ENCODE assay signal across 4 cellular contexts in the genomic region with DNA sequence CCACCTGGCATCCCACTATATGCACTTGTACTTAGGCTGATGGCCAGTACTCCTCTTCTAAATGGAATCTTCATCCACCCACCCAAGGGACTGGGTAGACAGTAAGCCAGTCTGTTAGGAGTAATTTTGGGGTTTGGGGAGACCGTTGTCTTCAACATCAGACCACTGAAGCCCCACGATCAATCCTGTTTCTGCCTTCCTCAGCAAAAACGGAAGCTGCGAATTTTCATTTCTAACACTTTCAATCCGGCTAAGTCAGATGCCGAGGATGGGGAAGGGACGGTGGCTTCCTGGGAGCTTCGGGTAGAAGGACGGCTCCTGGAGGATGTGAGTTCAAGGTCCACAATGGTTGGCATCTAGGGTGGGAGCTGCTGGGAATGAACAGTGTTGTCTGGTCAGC.
TF ChIP-seq lines count a peak whose summit lies in the region.

No MANE protein-coding gene starts in this region.

TF ChIP-seq in SK-N-SH, 30 proteins besides CTCF, POLR2A, EP300 and RAD21 (continues in another document):
- TF ChIP-seq NFIC (IDR thresholded peaks at IDR 0.05; ENCODE audit: borderline replicate concordance) (no peak), FOSL2 (IDR thresholded peaks at IDR 0.05; ENCODE audit: borderline replicate concordance, low read depth) (no peak), GATA2 (CRISPR knock-in tag; IDR thresholded peaks at IDR 0.05) (no peak), RXRA (IDR thresholded peaks at IDR 0.05; ENCODE audit: borderline replicate concordance, low read depth) (no peak), CHD2 (IDR thresholded peaks at IDR 0.05; ENCODE audit: low read length, partially characterized antibody) (no peak), TEAD4 (IDR thresholded peaks at IDR 0.05; ENCODE audit: borderline replicate concordance, insufficient read depth) (no peak), MEF2A (IDR thresholded peaks at IDR 0.05; ENCODE audit: borderline replicate concordance, low read depth) (no peak), TCF12 (IDR thresholded peaks at IDR 0.05) (no peak), RCOR1 (IDR thresholded peaks at IDR 0.05; ENCODE audit: low read length) (no peak), NRF1 (IDR thresholded peaks at IDR 0.05; ENCODE audit: low read depth, low read length) (no peak), TAF1 (IDR thresholded peaks at IDR 0.05; ENCODE audit: borderline replicate concordance, low read depth, low read length) (no peak)
- TF ChIP-seq, protein P1, sequence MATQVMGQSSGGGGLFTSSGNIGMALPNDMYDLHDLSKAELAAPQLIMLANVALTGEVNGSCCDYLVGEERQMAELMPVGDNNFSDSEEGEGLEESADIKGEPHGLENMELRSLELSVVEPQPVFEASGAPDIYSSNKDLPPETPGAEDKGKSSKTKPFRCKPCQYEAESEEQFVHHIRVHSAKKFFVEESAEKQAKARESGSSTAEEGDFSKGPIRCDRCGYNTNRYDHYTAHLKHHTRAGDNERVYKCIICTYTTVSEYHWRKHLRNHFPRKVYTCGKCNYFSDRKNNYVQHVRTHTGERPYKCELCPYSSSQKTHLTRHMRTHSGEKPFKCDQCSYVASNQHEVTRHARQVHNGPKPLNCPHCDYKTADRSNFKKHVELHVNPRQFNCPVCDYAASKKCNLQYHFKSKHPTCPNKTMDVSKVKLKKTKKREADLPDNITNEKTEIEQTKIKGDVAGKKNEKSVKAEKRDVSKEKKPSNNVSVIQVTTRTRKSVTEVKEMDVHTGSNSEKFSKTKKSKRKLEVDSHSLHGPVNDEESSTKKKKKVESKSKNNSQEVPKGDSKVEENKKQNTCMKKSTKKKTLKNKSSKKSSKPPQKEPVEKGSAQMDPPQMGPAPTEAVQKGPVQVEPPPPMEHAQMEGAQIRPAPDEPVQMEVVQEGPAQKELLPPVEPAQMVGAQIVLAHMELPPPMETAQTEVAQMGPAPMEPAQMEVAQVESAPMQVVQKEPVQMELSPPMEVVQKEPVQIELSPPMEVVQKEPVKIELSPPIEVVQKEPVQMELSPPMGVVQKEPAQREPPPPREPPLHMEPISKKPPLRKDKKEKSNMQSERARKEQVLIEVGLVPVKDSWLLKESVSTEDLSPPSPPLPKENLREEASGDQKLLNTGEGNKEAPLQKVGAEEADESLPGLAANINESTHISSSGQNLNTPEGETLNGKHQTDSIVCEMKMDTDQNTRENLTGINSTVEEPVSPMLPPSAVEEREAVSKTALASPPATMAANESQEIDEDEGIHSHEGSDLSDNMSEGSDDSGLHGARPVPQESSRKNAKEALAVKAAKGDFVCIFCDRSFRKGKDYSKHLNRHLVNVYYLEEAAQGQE (IDR thresholded peaks at IDR 0.05; ENCODE audit: low read depth, low read length): no peak
- TF ChIP-seq, protein P2, sequence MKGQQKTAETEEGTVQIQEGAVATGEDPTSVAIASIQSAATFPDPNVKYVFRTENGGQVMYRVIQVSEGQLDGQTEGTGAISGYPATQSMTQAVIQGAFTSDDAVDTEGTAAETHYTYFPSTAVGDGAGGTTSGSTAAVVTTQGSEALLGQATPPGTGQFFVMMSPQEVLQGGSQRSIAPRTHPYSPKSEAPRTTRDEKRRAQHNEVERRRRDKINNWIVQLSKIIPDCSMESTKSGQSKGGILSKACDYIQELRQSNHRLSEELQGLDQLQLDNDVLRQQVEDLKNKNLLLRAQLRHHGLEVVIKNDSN (IDR thresholded peaks at IDR 0.05; ENCODE audit: borderline replicate concordance, low read depth): no peak

TF ChIP-seq in SK-N-SH treated with all-trans-retinoic acid at 6 μM for 48 hours, 23 proteins besides CTCF, POLR2A, EP300 and RAD21 (continues in another document):
- TF ChIP-seq ZNF70 (CRISPR knock-in tag; IDR thresholded peaks at IDR 0.05): no peak
- no peak for TF ChIP-seq OSR1 (CRISPR knock-in tag; IDR thresholded peaks at IDR 0.05)
- TF ChIP-seq, protein P3, sequence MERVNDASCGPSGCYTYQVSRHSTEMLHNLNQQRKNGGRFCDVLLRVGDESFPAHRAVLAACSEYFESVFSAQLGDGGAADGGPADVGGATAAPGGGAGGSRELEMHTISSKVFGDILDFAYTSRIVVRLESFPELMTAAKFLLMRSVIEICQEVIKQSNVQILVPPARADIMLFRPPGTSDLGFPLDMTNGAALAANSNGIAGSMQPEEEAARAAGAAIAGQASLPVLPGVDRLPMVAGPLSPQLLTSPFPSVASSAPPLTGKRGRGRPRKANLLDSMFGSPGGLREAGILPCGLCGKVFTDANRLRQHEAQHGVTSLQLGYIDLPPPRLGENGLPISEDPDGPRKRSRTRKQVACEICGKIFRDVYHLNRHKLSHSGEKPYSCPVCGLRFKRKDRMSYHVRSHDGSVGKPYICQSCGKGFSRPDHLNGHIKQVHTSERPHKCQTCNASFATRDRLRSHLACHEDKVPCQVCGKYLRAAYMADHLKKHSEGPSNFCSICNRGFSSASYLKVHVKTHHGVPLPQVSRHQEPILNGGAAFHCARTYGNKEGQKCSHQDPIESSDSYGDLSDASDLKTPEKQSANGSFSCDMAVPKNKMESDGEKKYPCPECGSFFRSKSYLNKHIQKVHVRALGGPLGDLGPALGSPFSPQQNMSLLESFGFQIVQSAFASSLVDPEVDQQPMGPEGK (CRISPR knock-in tag; IDR thresholded peaks at IDR 0.05; ENCODE audit: borderline replicate concordance): no peak
- TF ChIP-seq, protein P4, sequence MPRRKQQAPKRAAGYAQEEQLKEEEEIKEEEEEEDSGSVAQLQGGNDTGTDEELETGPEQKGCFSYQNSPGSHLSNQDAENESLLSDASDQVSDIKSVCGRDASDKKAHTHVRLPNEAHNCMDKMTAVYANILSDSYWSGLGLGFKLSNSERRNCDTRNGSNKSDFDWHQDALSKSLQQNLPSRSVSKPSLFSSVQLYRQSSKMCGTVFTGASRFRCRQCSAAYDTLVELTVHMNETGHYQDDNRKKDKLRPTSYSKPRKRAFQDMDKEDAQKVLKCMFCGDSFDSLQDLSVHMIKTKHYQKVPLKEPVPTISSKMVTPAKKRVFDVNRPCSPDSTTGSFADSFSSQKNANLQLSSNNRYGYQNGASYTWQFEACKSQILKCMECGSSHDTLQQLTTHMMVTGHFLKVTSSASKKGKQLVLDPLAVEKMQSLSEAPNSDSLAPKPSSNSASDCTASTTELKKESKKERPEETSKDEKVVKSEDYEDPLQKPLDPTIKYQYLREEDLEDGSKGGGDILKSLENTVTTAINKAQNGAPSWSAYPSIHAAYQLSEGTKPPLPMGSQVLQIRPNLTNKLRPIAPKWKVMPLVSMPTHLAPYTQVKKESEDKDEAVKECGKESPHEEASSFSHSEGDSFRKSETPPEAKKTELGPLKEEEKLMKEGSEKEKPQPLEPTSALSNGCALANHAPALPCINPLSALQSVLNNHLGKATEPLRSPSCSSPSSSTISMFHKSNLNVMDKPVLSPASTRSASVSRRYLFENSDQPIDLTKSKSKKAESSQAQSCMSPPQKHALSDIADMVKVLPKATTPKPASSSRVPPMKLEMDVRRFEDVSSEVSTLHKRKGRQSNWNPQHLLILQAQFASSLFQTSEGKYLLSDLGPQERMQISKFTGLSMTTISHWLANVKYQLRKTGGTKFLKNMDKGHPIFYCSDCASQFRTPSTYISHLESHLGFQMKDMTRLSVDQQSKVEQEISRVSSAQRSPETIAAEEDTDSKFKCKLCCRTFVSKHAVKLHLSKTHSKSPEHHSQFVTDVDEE (CRISPR knock-in tag; IDR thresholded peaks at IDR 0.05): no peak
- TF ChIP-seq CSDC2 (CRISPR knock-in tag; IDR thresholded peaks at IDR 0.05): no peak
- no peak for TF ChIP-seq ZFP3 (CRISPR knock-in tag; IDR thresholded peaks at IDR 0.05)

TF ChIP-seq in K562, 482 proteins besides CTCF, POLR2A, EP300 and RAD21:
- TF ChIP-seq ZNF76 (CRISPR knock-in tag; IDR thresholded peaks at IDR 0.05; ENCODE audit: borderline replicate concordance) (no peak), MAFK (IDR thresholded peaks at IDR 0.05; ENCODE audit: low read length) (0 out of 2 replicates have a peak, but pooled peaks have one; percentile 15)
- TF ChIP-seq, protein P5, sequence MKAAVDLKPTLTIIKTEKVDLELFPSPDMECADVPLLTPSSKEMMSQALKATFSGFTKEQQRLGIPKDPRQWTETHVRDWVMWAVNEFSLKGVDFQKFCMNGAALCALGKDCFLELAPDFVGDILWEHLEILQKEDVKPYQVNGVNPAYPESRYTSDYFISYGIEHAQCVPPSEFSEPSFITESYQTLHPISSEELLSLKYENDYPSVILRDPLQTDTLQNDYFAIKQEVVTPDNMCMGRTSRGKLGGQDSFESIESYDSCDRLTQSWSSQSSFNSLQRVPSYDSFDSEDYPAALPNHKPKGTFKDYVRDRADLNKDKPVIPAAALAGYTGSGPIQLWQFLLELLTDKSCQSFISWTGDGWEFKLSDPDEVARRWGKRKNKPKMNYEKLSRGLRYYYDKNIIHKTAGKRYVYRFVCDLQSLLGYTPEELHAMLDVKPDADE (conservative IDR thresholded peaks at IDR 0.05; ENCODE audit: control insufficient read depth, low read depth, low read length): no peak

TF ChIP-seq in neural cell, 6 proteins besides CTCF, POLR2A, EP300 and RAD21:
- TF ChIP-seq MXI1 (conservative IDR thresholded peaks at IDR 0.05; ENCODE audit: poor library complexity, severe bottlenecking) (no peak), POLR2AphosphoS5 (IDR thresholded peaks at IDR 0.05) (no peak), EZH2 (IDR thresholded peaks at IDR 0.05; ENCODE audit: borderline replicate concordance, insufficient read depth, low read length, poor library complexity, severe bottlenecking) (no peak), SMC3 (conservative IDR thresholded peaks at IDR 0.05; ENCODE audit: poor library complexity) (no peak), TAF1 (IDR thresholded peaks at IDR 0.05; ENCODE audit: low read depth) (no peak)
- TF ChIP-seq, protein P1 (IDR thresholded peaks at IDR 0.05; ENCODE audit: borderline replicate concordance): no peak
TF ChIP-seq in neural cell: peak in this region for 0.
